In the genomic region with DNA sequence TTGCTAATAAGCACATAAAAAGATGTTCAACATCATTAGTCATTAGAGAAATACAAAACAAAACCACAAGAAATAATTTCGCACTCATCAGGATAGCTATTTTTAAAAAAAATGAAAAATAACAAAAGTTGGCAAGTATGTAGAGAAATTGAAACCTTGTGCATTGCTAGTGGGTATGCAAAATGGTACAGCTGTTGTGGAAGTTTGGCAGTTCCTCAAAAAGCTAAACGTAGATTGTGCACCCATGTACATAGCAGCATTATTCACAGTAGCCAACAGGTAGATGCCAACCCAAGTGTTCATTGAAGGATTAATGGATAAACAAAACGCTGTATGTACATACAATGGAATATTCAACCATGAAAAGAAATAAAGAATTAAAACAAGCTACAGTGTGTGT, we compare ENCODE assay signal across 19 cellular contexts. TPM values are rescaled to one million over a fixed set of nuclear protein-coding genes. Genes with fewer than 3 reads are reported as not detected.
DNase-seq lines count a peak whose midpoint lies in the region; ATAC-seq and TF ChIP-seq lines count a peak whose summit lies in the region.
"Had no signal": no experiment of that assay in that cellular context is flagged by ENCODE, and none has a peak within 500 bp of the region (broad histone marks: within the 10 kb centered on the region; RNA-seq: fewer than 3 reads in every experiment).

No MANE protein-coding gene starts in this region.

- intact Hi-C loops in sigmoid colon (cut with DNase I) = no loop called here

- no peak overlapping the region for H3K27ac ChIP-seq in sigmoid colon
- H3K27ac ChIP-seq in neuronal stem cell (replicated peaks; ENCODE audit: low read length) = no peak overlapping the region
- H3K27ac ChIP-seq: parathyroid adenoma, thyroid gland had no signal

- no peak overlapping the region for H2BK15ac ChIP-seq in neuronal stem cell (ENCODE audit: low read length)

- no peak overlapping the region for H3K23ac ChIP-seq in neuronal stem cell (ENCODE audit: low read depth, low read length, poor library complexity)

- no peak for TF ChIP-seq CTCF in GM12864 (IDR thresholded peaks at IDR 0.05; ENCODE audit: low read depth, low read length, missing control alignments)
- no peak for TF ChIP-seq CTCF in sigmoid colon (IDR thresholded peaks at IDR 0.05)

- H3K9ac ChIP-seq in neuronal stem cell (ENCODE audit: low read depth, low read length, poor library complexity) = no peak overlapping the region
- H3K9ac ChIP-seq: parathyroid adenoma had no signal

- H3K4me3 ChIP-seq in GM12864 (ENCODE audit: low read depth, low read length) = no peak overlapping the region; the same call in 1 of the 2 replicates
- H3K4me3 ChIP-seq in sigmoid colon = no peak overlapping the region
- no peak overlapping the region for H3K4me3 ChIP-seq in neuronal stem cell (ENCODE audit: low read length in 2 of 2)
- H3K4me3 ChIP-seq: mucosa of descending colon, thyroid gland had no signal

- H3K9me3 ChIP-seq in sigmoid colon = no peaks in the 10 kb centered on the region
- H3K9me3 ChIP-seq in neuronal stem cell (replicated peaks in 1 of 2; ENCODE audit: control insufficient read depth in 2 of 2, insufficient read depth in 1 of 2, low read depth in 1 of 2, low read length in 2 of 2) = no peaks in the 10 kb centered on the region
- H3K9me3 ChIP-seq: mucosa of descending colon, thyroid gland had no signal

- no peak overlapping the region for H2BK12ac ChIP-seq in neuronal stem cell (ENCODE audit: low read length)

- H3K4me1 ChIP-seq in sigmoid colon = no peaks in the 10 kb centered on the region
- no peaks in the 10 kb centered on the region for H3K4me1 ChIP-seq in neuronal stem cell (ENCODE audit: control insufficient read depth in 2 of 2, insufficient read depth in 1 of 2, low read depth in 1 of 2, low read length in 2 of 2)
- H3K4me1 ChIP-seq: parathyroid adenoma had no signal

- H3K4me2 ChIP-seq in neuronal stem cell (ENCODE audit: insufficient read depth, low read length, poor library complexity, severe bottlenecking) = no peak overlapping the region

- H3K18ac ChIP-seq in neuronal stem cell (ENCODE audit: low read length) = no peak overlapping the region

- no peak overlapping the region for H2AK5ac ChIP-seq in neuronal stem cell (ENCODE audit: low read depth, low read length)

- H3K14ac ChIP-seq in neuronal stem cell (ENCODE audit: low read length) = no peak overlapping the region

- H2AFZ ChIP-seq in neuronal stem cell (ENCODE audit: low read length) = no peak overlapping the region
- H2AFZ ChIP-seq: parathyroid adenoma had no signal

- no peak for TF ChIP-seq POLR2A in sigmoid colon (IDR thresholded peaks at IDR 0.05)

- no peak overlapping the region for H2BK120ac ChIP-seq in neuronal stem cell (ENCODE audit: low read depth, low read length)

- no peak for TF ChIP-seq EP300 in sigmoid colon (IDR thresholded peaks at IDR 0.05)

- H3K27me3 ChIP-seq in sigmoid colon (no peaks in the 10 kb centered on the region), neuronal stem cell (ENCODE audit: control insufficient read depth in 3 of 3, insufficient read depth in 3 of 3, low read depth in 1 of 3, low read length in 3 of 3) (no peaks in the 10 kb centered on the region)
- H3K27me3 ChIP-seq: thyroid gland had no signal

- no peak overlapping the region for H4K8ac ChIP-seq in neuronal stem cell (ENCODE audit: low read depth, low read length)

- no peaks in the 10 kb centered on the region for H3K79me1 ChIP-seq in neuronal stem cell (ENCODE audit: low read depth, low read length)

- no peak overlapping the region for H4K91ac ChIP-seq in neuronal stem cell (ENCODE audit: low read depth, low read length, poor library complexity)

- H2BK5ac ChIP-seq in neuronal stem cell (ENCODE audit: low read length) = no peak overlapping the region

- peak; percentile 89 for ATAC-seq in GM19351 (IDR thresholded peaks at IDR 0.05; ENCODE audit: unreplicated experiment)
- peak; percentile 81 for ATAC-seq in HG02610 (IDR thresholded peaks at IDR 0.05; ENCODE audit: unreplicated experiment)
- peak; percentile 80 for ATAC-seq in HG03159 (IDR thresholded peaks at IDR 0.05; ENCODE audit: unreplicated experiment)
- ATAC-seq: CD8-positive, alpha-beta T cell; mucosa of descending colon had no signal

- WGBS in sigmoid colon, 2 donors = 71 to 77% methylated on average over 3 of the region's 3 CpGs
- WGBS in neuronal stem cell (ENCODE audit: extremely low coverage in 2 of 2, insufficient read length in 2 of 2, insufficient replicate concordance in 1 of 2), 2 donors = no CpG with 5 or more reads among the region's 3 CpGs

- H3K36me3 ChIP-seq in sigmoid colon = no peaks in the 10 kb centered on the region
- no peaks in the 10 kb centered on the region for H3K36me3 ChIP-seq in neuronal stem cell (replicated peaks in 1 of 2; ENCODE audit: control insufficient read depth in 2 of 2, insufficient read depth in 2 of 2, low read length in 2 of 2)
- H3K36me3 ChIP-seq: thyroid gland had no signal

- H3K4ac ChIP-seq in neuronal stem cell (ENCODE audit: low read length) = no peak overlapping the region

- peak; percentile 57 for DNase-seq in GM12864 (ENCODE audit: low read depth)
- no peak for DNase-seq in sigmoid colon
- DNase-seq in COLO829 (ENCODE audit: low spot score) = no peak
- DNase-seq in NCI-H1694 (lab: John Stamatoyannopoulos, UW) = no peak
- no peak for DNase-seq in neuronal stem cell (ENCODE audit: low spot score)
- DNase-seq: 8988T; CD8-positive, alpha-beta T cell; effector CD4-positive, alpha-beta T cell; GF-D8; Kasumi-1; mucosa of descending colon; NCI-H1930; NCI-H774; SHP77 treated with DMSO at 0.1 percent for 48 hours; thyroid gland had no signal

RNA-seq across cellular contexts. Expression of a gene that starts 35.3 kb away (rescaled TPM):
- 10 to 100 TPM; 28.2 to 67.6 (median 48.5) TPM for total RNA-seq in sigmoid colon
- polyA plus RNA-seq in sigmoid colon = 10 to 100 TPM; 26.3 to 44.4 (median 32.8) TPM
- 52.6 TPM for polyA plus RNA-seq in neuronal stem cell (2013, experiment 1 of 2)
- polyA plus RNA-seq in neuronal stem cell (2013, experiment 2 of 2) = 53.7 TPM
